30 cellular contexts compared by ENCODE assay signal in genomic region chr19:55536366-55536765, GRCh38. TPM values are rescaled to one million over a fixed set of nuclear protein-coding genes. Genes with fewer than 3 reads are reported as not detected.
"Had no signal": no experiment of that assay in that cellular context is flagged by ENCODE, and none has a peak within 500 bp of the region (broad histone marks: within the 10 kb centered on the region; RNA-seq: fewer than 3 reads in every experiment).

No MANE protein-coding gene starts in this region.

- H3K27me3 Mint-ChIP-seq: natural killer cell treated with Interleukin-12 subunit alpha and Interleukin-12 subunit beta and Interleukin-15 and Interleukin-18, amount 100 ng/mL, for 72 hours had no signal

- H3K4me2 ChIP-seq: hepatocyte had no signal

- H3K36me3 Mint-ChIP-seq: activated naive CD8-positive, alpha-beta T cell treated with anti-CD3 and anti-CD28 coated beads for 36 hours; natural killer cell treated with Interleukin-12 subunit alpha and Interleukin-12 subunit beta and Interleukin-15 and Interleukin-18, amount 100 ng/mL, for 72 hours had no signal

- H3K4me3 Mint-ChIP-seq: activated naive CD4-positive, alpha-beta T cell treated with anti-CD3 and anti-CD28 coated beads for 36 hours; activated naive CD8-positive, alpha-beta T cell treated with anti-CD3 and anti-CD28 coated beads for 36 hours; natural killer cell treated with Interleukin-12 subunit alpha and Interleukin-12 subunit beta and Interleukin-15 and Interleukin-18, amount 100 ng/mL, for 72 hours had no signal

- H3K4me3 ChIP-seq: adrenal gland, body of pancreas, colonic mucosa, gastrocnemius medialis, hepatocyte, lower lobe of right lung, ovary, prostate gland, spleen, suprapubic skin, tibial artery, upper lobe of right lung had no signal

- DNase-seq: activated CD4-positive, alpha-beta T cell treated with anti-CD3 and anti-CD28 coated beads for 48 hours; activated CD8-positive, alpha-beta memory T cell treated with anti-CD3 and anti-CD28 coated beads for 24 hours; activated effector memory CD4-positive, alpha-beta T cell treated with Interleukin-2 at 50 U/mL for 16 hours; activated naive CD4-positive, alpha-beta T cell treated with anti-CD3 and anti-CD28 coated beads for 36 hours; activated naive CD8-positive, alpha-beta T cell treated with anti-CD3 and anti-CD28 coated beads for 36 hours; adrenal gland; aorta; body of pancreas; cerebellar nuclear complex; colonic mucosa; effector CD8-positive, alpha-beta T cell; erythroblast; gastrocnemius medialis; lower lobe of right lung; mesenchymal stem cell; ovary; spleen; stimulated activated naive CD4-positive, alpha-beta T cell; tibial artery; upper lobe of right lung had no signal

- H3K27me3 ChIP-seq: body of pancreas, colonic mucosa, gastrocnemius medialis, hepatocyte, neutrophil, ovary, upper lobe of right lung had no signal

- H2AFZ ChIP-seq: hepatocyte had no signal

- H3K9me3 Mint-ChIP-seq: activated naive CD4-positive, alpha-beta T cell treated with anti-CD3 and anti-CD28 coated beads for 36 hours; activated naive CD8-positive, alpha-beta T cell treated with anti-CD3 and anti-CD28 coated beads for 36 hours; natural killer cell treated with Interleukin-12 subunit alpha and Interleukin-12 subunit beta and Interleukin-15 and Interleukin-18, amount 100 ng/mL, for 72 hours had no signal

- H3K27ac ChIP-seq: adrenal gland, body of pancreas, colonic mucosa, gastrocnemius medialis, hepatocyte, lower lobe of right lung, neutrophil, ovary, prostate gland, spleen, suprapubic skin, tibial artery, upper lobe of right lung, VCaP had no signal

- ATAC-seq: gastrocnemius medialis, left lobe of liver had no signal

- H3K9me3 ChIP-seq: adrenal gland, body of pancreas, colonic mucosa, gastrocnemius medialis, lower lobe of right lung, neutrophil, ovary, prostate gland, spleen, suprapubic skin, tibial artery, upper lobe of right lung had no signal

- H3K27ac Mint-ChIP-seq: activated naive CD4-positive, alpha-beta T cell treated with anti-CD3 and anti-CD28 coated beads for 36 hours; activated naive CD8-positive, alpha-beta T cell treated with anti-CD3 and anti-CD28 coated beads for 36 hours; natural killer cell treated with Interleukin-12 subunit alpha and Interleukin-12 subunit beta and Interleukin-15 and Interleukin-18, amount 100 ng/mL, for 72 hours had no signal

- H3K36me3 ChIP-seq: adrenal gland, colonic mucosa, gastrocnemius medialis, lower lobe of right lung, neutrophil, ovary, prostate gland, spleen, suprapubic skin, tibial artery, upper lobe of right lung had no signal

- H3K4me1 ChIP-seq: adrenal gland, body of pancreas, colonic mucosa, lower lobe of right lung, prostate gland, spleen, suprapubic skin, tibial artery, upper lobe of right lung had no signal

- H3K4me1 Mint-ChIP-seq: activated naive CD8-positive, alpha-beta T cell treated with anti-CD3 and anti-CD28 coated beads for 36 hours had no signal

- H3K79me2 ChIP-seq: hepatocyte had no signal

RNA-seq across cellular contexts. Expression of gene SBK2, which starts 0.6 kb away (rescaled TPM):
- total RNA-seq: activated naive CD4-positive, alpha-beta T cell treated with anti-CD3 and anti-CD28 coated beads for 36 hours; activated naive CD8-positive, alpha-beta T cell treated with anti-CD3 and anti-CD28 coated beads for 36 hours; adrenal gland; aorta; body of pancreas; colonic mucosa; dermis microvascular lymphatic vessel endothelial cell; left lobe of liver; lower lobe of right lung; mononuclear cell; natural killer cell treated with Interleukin-12 subunit alpha and Interleukin-12 subunit beta and Interleukin-15 and Interleukin-18, amount 100 ng/mL, for 72 hours; prostate gland; spleen; suprapubic skin; T-helper 1 cell treated with Interleukin-12 subunit alpha and Interleukin-12 subunit beta and Interleukin-4 antibody, amounts not matched to agents 30 ng/mL and 1 ng/mL, for 36 hours; upper lobe of right lung had no signal
- polyA plus RNA-seq: adrenal gland, aorta, ovary, spleen had no signal

RNA-seq across cellular contexts. Expression of gene SBK3, which starts 9.0 kb away (rescaled TPM):
- total RNA-seq: activated naive CD4-positive, alpha-beta T cell treated with anti-CD3 and anti-CD28 coated beads for 36 hours; activated naive CD8-positive, alpha-beta T cell treated with anti-CD3 and anti-CD28 coated beads for 36 hours; body of pancreas; colonic mucosa; left lobe of liver; mononuclear cell; natural killer cell treated with Interleukin-12 subunit alpha and Interleukin-12 subunit beta and Interleukin-15 and Interleukin-18, amount 100 ng/mL, for 72 hours; spleen; suprapubic skin; T-helper 1 cell treated with Interleukin-12 subunit alpha and Interleukin-12 subunit beta and Interleukin-4 antibody, amounts not matched to agents 30 ng/mL and 1 ng/mL, for 36 hours had no signal
- polyA plus RNA-seq: aorta, hepatocyte, ovary, spleen had no signal
